12 cellular contexts compared by ENCODE assay signal in the genomic region with DNA sequence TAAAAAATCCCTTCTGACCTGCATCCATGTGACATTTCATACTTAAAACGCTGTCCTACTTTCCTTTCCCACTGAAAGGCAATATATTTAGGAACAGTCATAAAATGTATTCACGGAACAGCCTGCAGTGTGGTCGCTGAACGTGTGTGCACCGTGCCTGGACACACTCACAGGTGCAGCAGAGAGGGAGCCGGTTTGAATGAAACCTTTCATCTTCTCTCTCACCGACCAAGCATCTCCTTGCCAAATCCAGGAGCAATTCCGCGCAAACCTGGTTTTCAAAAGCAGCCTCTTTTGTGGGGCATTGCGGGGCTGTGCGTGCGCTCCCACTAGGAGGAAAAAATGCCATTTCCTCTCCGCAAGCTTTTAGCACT. TPM values are rescaled to one million over a fixed set of nuclear protein-coding genes. Genes with fewer than 3 reads are reported as not detected.
DNase-seq lines count a peak whose midpoint lies in the region; ATAC-seq and TF ChIP-seq lines count a peak whose summit lies in the region.
"Had no signal": no experiment of that assay in that cellular context is flagged by ENCODE, and none has a peak within 500 bp of the region (broad histone marks: within the 10 kb centered on the region; RNA-seq: fewer than 3 reads in every experiment).

No MANE protein-coding gene starts in this region.

- H3K27me3 ChIP-seq in heart right ventricle: peaks cover 0 to 24% (median 0%) of the 10 kb centered on the region in 7 donors
- peaks cover 48% of the 10 kb centered on the region for H3K27me3 ChIP-seq in ectodermal cell (ENCODE audit: control insufficient read depth, insufficient read depth, low read length, poor library complexity, severe bottlenecking)
- no peaks in the 10 kb centered on the region for H3K27me3 ChIP-seq in muscle layer of duodenum (ENCODE audit: low read depth, low read length)
- no peaks in the 10 kb centered on the region for H3K27me3 ChIP-seq in uterus
- H3K27me3 ChIP-seq: BLaER1 treated with 17β-estradiol and CSF1 and Interleukin-3, amounts not matched to agents 10 nM and 100 nM had no signal

- TF ChIP-seq POLR2A in uterus (IDR thresholded peaks at IDR 0.05): no peak
- no peak for TF ChIP-seq POLR2A in GM18505 (IDR thresholded peaks at IDR 0.05; ENCODE audit: borderline replicate concordance, extremely low read depth, insufficient read depth, insufficient read length)

- H3K4me1 ChIP-seq in heart right ventricle: peaks cover 0 to 30% (median 7%) of the 10 kb centered on the region in 9 donors
- H3K4me1 ChIP-seq in ectodermal cell (ENCODE audit: control insufficient read depth, insufficient read depth, low read length): no peaks in the 10 kb centered on the region
- no peaks in the 10 kb centered on the region for H3K4me1 ChIP-seq in muscle layer of duodenum (ENCODE audit: control insufficient read depth in 1 of 2, insufficient read depth in 2 of 2, low read length in 2 of 2)
- no peaks in the 10 kb centered on the region for H3K4me1 ChIP-seq in uterus

- intact Hi-C loops in heart right ventricle (cut with DNase I): loop anchor here in 3 of 10 donors (10.0 kb wide), 3 partner anchors 135 to 155 kb away; no protein-coding TSS in a partner anchor
- intact Hi-C loops in Right ventricle myocardium inferior (cut with DNase I): loop anchor here (2.0 to 10.0 kb wide), 3 partner anchors 59 to 148 kb away; no protein-coding TSS in a partner anchor
- intact Hi-C loops in uterus (cut with DNase I; ENCODE audit: low total_unique reads): no loop called here

- H3K9me3 ChIP-seq in heart right ventricle (no peaks in the 10 kb centered on the region), ectodermal cell (ENCODE audit: control insufficient read depth, low read length) (no peaks in the 10 kb centered on the region), muscle layer of duodenum (ENCODE audit: control insufficient read depth in 1 of 2, low read length in 2 of 2) (no peaks in the 10 kb centered on the region), uterus (no peaks in the 10 kb centered on the region)

- TF ChIP-seq CTCF in heart right ventricle (IDR thresholded peaks at IDR 0.05) (no peak), uterus (IDR thresholded peaks at IDR 0.05) (no peak)

- no peak for ATAC-seq in heart right ventricle
- no peak for ATAC-seq in Right ventricle myocardium inferior
- ATAC-seq in GM18505 (IDR thresholded peaks at IDR 0.05; ENCODE audit: unreplicated experiment): no peak
- no peak for ATAC-seq in HG02759 (IDR thresholded peaks at IDR 0.05; ENCODE audit: unreplicated experiment)
- ATAC-seq: GM12878 had no signal

- peak overlapping the region in 3 of 10 donors; percentile 38 to 61 (median 59) for H3K27ac ChIP-seq in heart right ventricle
- no peak overlapping the region for H3K27ac ChIP-seq in ectodermal cell (ENCODE audit: insufficient read depth, low read depth, low read length, poor library complexity, severe bottlenecking)
- no peak overlapping the region for H3K27ac ChIP-seq in muscle layer of duodenum (ENCODE audit: low read length)
- peak overlapping the region in 1 of 2 donors; percentile 74 for H3K27ac ChIP-seq in uterus
- H3K27ac ChIP-seq: BLaER1 treated with 17β-estradiol and CSF1 and Interleukin-3, amounts not matched to agents 10 nM and 100 nM had no signal

- 18 to 25% methylated on average over 13 of the region's 13 CpGs for WGBS in heart right ventricle, 2 donors
- 15 to 21% methylated on average over 13 of the region's 13 CpGs for WGBS in ectodermal cell, 2 experiments

- H3K4me3 ChIP-seq in heart right ventricle (peak overlapping the region; percentile 18 to 80 (median 60)), ectodermal cell (ENCODE audit: insufficient read depth, low read depth, low read length) (peak overlapping the region; percentile 50), muscle layer of duodenum (ENCODE audit: low read depth in 1 of 2, low read length in 2 of 2) (peak overlapping the region; percentile 49 to 69), uterus (peak overlapping the region; percentile 45 to 51)
- H3K4me3 ChIP-seq: BLaER1 treated with 17β-estradiol and CSF1 and Interleukin-3, amounts not matched to agents 10 nM and 100 nM; GM12878 had no signal

- DNase-seq in heart right ventricle (no peak), Right ventricle myocardium inferior (ENCODE audit: missing footprints) (no peak), uterus (no peak), epidermal melanocyte (ENCODE audit: insufficient read length, low spot score) (no peak)
- DNase-seq: activated effector memory CD4-positive, alpha-beta T cell treated with Interleukin-2 at 50 U/mL for 16 hours; naive B cell had no signal

- peaks cover 0 to 9% (median 0%) of the 10 kb centered on the region in 9 donors for H3K36me3 ChIP-seq in heart right ventricle
- H3K36me3 ChIP-seq in ectodermal cell (ENCODE audit: control insufficient read depth, insufficient read depth, low read length): no peaks in the 10 kb centered on the region
- no peaks in the 10 kb centered on the region for H3K36me3 ChIP-seq in muscle layer of duodenum (ENCODE audit: control insufficient read depth in 1 of 2, insufficient read depth in 2 of 2, low read length in 2 of 2)
- H3K36me3 ChIP-seq in uterus: no peaks in the 10 kb centered on the region
- H3K36me3 ChIP-seq: BLaER1 treated with 17β-estradiol and CSF1 and Interleukin-3, amounts not matched to agents 10 nM and 100 nM had no signal

RNA-seq across cellular contexts. Expression of a gene that starts 1.0 kb away (rescaled TPM):
- total RNA-seq in heart right ventricle: 10 to 100 TPM in 6 of 10 donors, 1 to 10 TPM in 4; 5.8 to 16.9 (median 10.4) TPM
- polyA plus RNA-seq in heart right ventricle: 1 to 10 TPM; 3.4 to 8.1 TPM
- 19.3 TPM for total RNA-seq in Right ventricle myocardium inferior
- 4.1 TPM for polyA plus RNA-seq in ectodermal cell (2013, experiment 1 of 4)
- polyA plus RNA-seq in ectodermal cell (2013, experiment 2 of 4): 3.7 TPM
- polyA plus RNA-seq in ectodermal cell (2013, experiment 3 of 4): 3.8 TPM
- 5.2 TPM for polyA plus RNA-seq in ectodermal cell (2013, experiment 4 of 4)
- 100 to 1,000 TPM in 1 of 4 donors, 10 to 100 TPM in 1, 1 to 10 TPM in 2; 4.4 to 102 (median 13.3) TPM for total RNA-seq in uterus
- total RNA-seq: GM12878 had no signal
- polyA plus RNA-seq: GM12878 had no signal
